In genomic region chr15:24696855-24697254, GRCh38 we compare ENCODE assay signal across 28 cellular contexts. TPM values are rescaled to one million over a fixed set of nuclear protein-coding genes. Genes with fewer than 3 reads are reported as not detected.
"Had no signal": no experiment of that assay in that cellular context is flagged by ENCODE, and none has a peak within 500 bp of the region (broad histone marks: within the 10 kb centered on the region; RNA-seq: fewer than 3 reads in every experiment).

No MANE protein-coding gene starts in this region.

- H3K36me3 Mint-ChIP-seq: activated naive CD8-positive, alpha-beta T cell had no signal

- H3K9me3 ChIP-seq: MG63 had no signal

- DNase-seq: activated B cell treated with CpG ODN at 0.5 μM for 24 hours; activated CD4-positive, alpha-beta T cell treated with anti-CD3 and anti-CD28 coated beads for 1 hour; activated CD4-positive, alpha-beta T cell treated with anti-CD3 and anti-CD28 coated beads, Interleukin-2, amount 10 ng/mL, durations not matched to agents 24 days and 14 days; activated CD4-positive, alpha-beta T cell treated with anti-CD3 and anti-CD28 coated beads, Interleukin-2, amount 50 U/mL, for 48 hours; activated gamma-delta T cell; activated naive CD4-positive, alpha-beta T cell treated with anti-CD3 and anti-CD28 coated beads for 36 hours; activated T-cell treated with anti-CD3 and anti-CD28 coated beads for 4 hours; activated T-cell treated with anti-CD3 and anti-CD28 coated beads, Interleukin-2, amount 50 U/mL, for 48 hours; brain microvascular endothelial cell; MG63; MV-4-11; NCI-H1092 treated with DMSO at 0.1 percent for 48 hours; NCI-H1417 treated with DMSO at 0.1 percent for 48 hours; NCI-H1694 treated with DMSO at 0.1 percent for 48 hours; NCI-H2029 treated with DMSO at 0.1 percent for 48 hours; NCI-H345; NCI-H510A; NCI-H526 treated with DMSO at 0.1 percent for 48 hours; NCI-H82; SIG-M5; T-helper 17 cell; T-helper 9 cell had no signal

- H3K4me3 Mint-ChIP-seq: activated B cell treated with CpG ODN at 0.5 μM for 24 hours; activated CD4-positive, alpha-beta T cell treated with anti-CD3 and anti-CD28 coated beads, Interleukin-2, amount 10 ng/mL, durations not matched to agents 24 days and 14 days; activated naive CD4-positive, alpha-beta T cell treated with anti-CD3 and anti-CD28 coated beads for 36 hours; activated naive CD8-positive, alpha-beta T cell; activated T-helper 17 cell treated with anti-CD3 and anti-CD28 coated beads, Interleukin-2, amount 50 U/mL, for 72 hours; T-helper 17 cell had no signal

- H3K27ac Mint-ChIP-seq: activated B cell treated with CpG ODN at 0.5 μM for 24 hours; activated CD4-positive, alpha-beta T cell treated with anti-CD3 and anti-CD28 coated beads, Interleukin-2, amount 10 ng/mL, durations not matched to agents 24 days and 14 days; activated naive CD4-positive, alpha-beta T cell treated with anti-CD3 and anti-CD28 coated beads for 36 hours; activated naive CD8-positive, alpha-beta T cell; activated T-helper 17 cell treated with anti-CD3 and anti-CD28 coated beads, Interleukin-2, amount 50 U/mL, for 72 hours; T-helper 17 cell had no signal

- H3K27me3 ChIP-seq: brain microvascular endothelial cell, cardiac muscle cell, MG63 had no signal

- H3K4me3 ChIP-seq: cardiac muscle cell, MG63 had no signal

- H3K27me3 Mint-ChIP-seq: activated B cell treated with CpG ODN at 0.5 μM for 24 hours; activated CD4-positive, alpha-beta T cell treated with anti-CD3 and anti-CD28 coated beads, Interleukin-2, amount 10 ng/mL, durations not matched to agents 24 days and 14 days; activated naive CD8-positive, alpha-beta T cell; activated T-helper 17 cell treated with anti-CD3 and anti-CD28 coated beads, Interleukin-2, amount 50 U/mL, for 72 hours; T-helper 17 cell had no signal

- ATAC-seq: activated T-helper 17 cell treated with anti-CD3 and anti-CD28 coated beads, Interleukin-2, amount 50 U/mL, for 72 hours; T-helper 17 cell had no signal

- H3K4me1 Mint-ChIP-seq: activated B cell treated with CpG ODN at 0.5 μM for 24 hours; activated CD4-positive, alpha-beta T cell treated with anti-CD3 and anti-CD28 coated beads, Interleukin-2, amount 10 ng/mL, durations not matched to agents 24 days and 14 days; activated T-helper 17 cell treated with anti-CD3 and anti-CD28 coated beads, Interleukin-2, amount 50 U/mL, for 72 hours; T-helper 17 cell had no signal

- H3K36me3 ChIP-seq: brain microvascular endothelial cell, cardiac muscle cell, MG63 had no signal

- H3K27ac ChIP-seq: brain microvascular endothelial cell, cardiac muscle cell had no signal

RNA-seq across cellular contexts. Expression of gene NPAP1, which starts 21.3 kb away (rescaled TPM):
- total RNA-seq: activated B cell treated with CpG ODN at 0.5 μM for 24 hours; activated CD4-positive, alpha-beta T cell treated with anti-CD3 and anti-CD28 coated beads, Interleukin-2, amount 10 ng/mL, durations not matched to agents 24 days and 14 days; activated CD8-positive, alpha-beta memory T cell treated with anti-CD3 and anti-CD28 coated beads for 36 hours; activated naive CD4-positive, alpha-beta T cell treated with anti-CD3 and anti-CD28 coated beads for 36 hours; activated T-helper 17 cell treated with anti-CD3 and anti-CD28 coated beads, Interleukin-2, amount 50 U/mL, for 72 hours; OCI-LY7; RPMI7951; T-helper 17 cell had no signal
